Comparison of ENCODE assay signal across 8 cellular contexts in genomic region chr10:43120948-43121290, GRCh38. TPM values are rescaled to one million over a fixed set of nuclear protein-coding genes. Genes with fewer than 3 reads are reported as not detected.
DNase-seq lines count a peak whose midpoint lies in the region; ATAC-seq and TF ChIP-seq lines count a peak whose summit lies in the region.

No MANE protein-coding gene starts in this region.

- DNase-seq in A172 (ENCODE audit: low spot score) (peak; percentile 13), erythroblast (lab: John Stamatoyannopoulos, UW) (no peak), uterus (no peak), HuH-7 (ENCODE audit: low spot score) (no peak)
- DNase-seq in activated CD4-positive, alpha-beta T cell treated with anti-CD3 and anti-CD28 coated beads, Interleukin-2, amount 50 U/mL, for 1 hour = peak; percentile 10

- H3K4me1 ChIP-seq in mesodermal cell (ENCODE audit: control insufficient read depth, insufficient read depth, low read length, poor library complexity, severe bottlenecking) = peaks cover 19% of the 10 kb centered on the region
- no peaks in the 10 kb centered on the region for H3K4me1 ChIP-seq in uterus

- intact Hi-C loops in uterus (cut with DNase I; ENCODE audit: low total_unique reads) = no loop called here

- H3K36me3 ChIP-seq in mesodermal cell (ENCODE audit: control insufficient read depth, insufficient read depth, low read length) (no peaks in the 10 kb centered on the region), uterus (no peaks in the 10 kb centered on the region)

- ATAC-seq in GM19324 (IDR thresholded peaks at IDR 0.05; ENCODE audit: low FRiP score, unreplicated experiment) = peak; percentile 46
- peak; percentile 74 for ATAC-seq in HG03280 (IDR thresholded peaks at IDR 0.05; ENCODE audit: unreplicated experiment)

- H3K4me3 ChIP-seq in mesodermal cell (ENCODE audit: extremely low read depth, insufficient read depth, low read length, poor library complexity, severe bottlenecking) (no peak overlapping the region), uterus (no peak overlapping the region)

- WGBS in mesodermal cell (ENCODE audit: insufficient coverage in 2 of 2), 2 experiments = 74% methylated on average over 3 of the region's 3 CpGs; no CpG with 5 or more reads in 1 of the 2 experiments

- H3K27ac ChIP-seq in mesodermal cell (ENCODE audit: low read depth, low read length, severe bottlenecking) = peak overlapping the region; percentile 41
- no peak overlapping the region for H3K27ac ChIP-seq in uterus

- H3K9me3 ChIP-seq in mesodermal cell (ENCODE audit: control insufficient read depth, low read length) (no peaks in the 10 kb centered on the region), uterus (no peaks in the 10 kb centered on the region)

- no peaks in the 10 kb centered on the region for H3K27me3 ChIP-seq in uterus

- TF ChIP-seq POLR2A in erythroblast (IDR thresholded peaks at IDR 0.05; ENCODE audit: low read length) (no peak), uterus (IDR thresholded peaks at IDR 0.05) (no peak)

- TF ChIP-seq CTCF in uterus (IDR thresholded peaks at IDR 0.05) = no peak

RNA-seq across cellular contexts. Expression of gene CSGALNACT2, which starts 17.3 kb away (rescaled TPM):
- 12.2 and 15.4 TPM in 2 replicates for total RNA-seq in A172 (2014; rRNA removed; shearing (Covaris generic))
- 12.6 TPM for polyA plus RNA-seq in mesodermal cell (2013, experiment 1 of 2)
- polyA plus RNA-seq in mesodermal cell (2013, experiment 2 of 2) = 14.3 TPM
- total RNA-seq in uterus = 10 to 100 TPM; 18.4 to 43.7 (median 25.1) TPM

RNA-seq across cellular contexts. Expression of gene RET, which starts 44.0 kb away (rescaled TPM):
- 0.38 and 5.3 TPM in 2 replicates for total RNA-seq in A172 (2014; rRNA removed; shearing (Covaris generic))
- polyA plus RNA-seq in mesodermal cell (2013, experiment 1 of 2) = 0.81 TPM
- polyA plus RNA-seq in mesodermal cell (2013, experiment 2 of 2) = 0.96 TPM
- 1 to 10 TPM in 2 of 4 donors, under 1 TPM in 2; under 0.01 to 6.3 (median 1.0) TPM for total RNA-seq in uterus

Comparison
In these comparisons a context has a peak if more than half of its experiments do, and no peak if none do; other contexts are left out.
1. DNase-seq: peak in A172 (single experiment) and activated CD4-positive, alpha-beta T cell treated with anti-CD3 and anti-CD28 coated beads, Interleukin-2, amount 50 U/mL, for 1 hour (single experiment); none in erythroblast (0 of 2), uterus (0 of 2) and HuH-7 (single experiment).